Comparison of ENCODE assay signal across 9 cellular contexts in genomic region chr3:194640829-194641228, GRCh38. TPM values are rescaled to one million over a fixed set of nuclear protein-coding genes. Genes with fewer than 3 reads are reported as not detected.
DNase-seq lines count a peak whose midpoint lies in the region; ATAC-seq and TF ChIP-seq lines count a peak whose summit lies in the region.
"Had no signal": no experiment of that assay in that cellular context is flagged by ENCODE, and none has a peak within 500 bp of the region (broad histone marks: within the 10 kb centered on the region; RNA-seq: fewer than 3 reads in every experiment).

No MANE protein-coding gene starts in this region.

- no peaks in the 10 kb centered on the region for H3K27me3 Mint-ChIP-seq in type B pancreatic cell

- no peak overlapping the region for H3K4me3 Mint-ChIP-seq in type B pancreatic cell
- H3K4me3 Mint-ChIP-seq: nephron had no signal

- no peaks in the 10 kb centered on the region for H3K27me3 ChIP-seq in cardiac muscle cell
- H3K27me3 ChIP-seq in right cardiac atrium (ENCODE audit: control insufficient read depth, insufficient read depth) = no peaks in the 10 kb centered on the region
- H3K27me3 ChIP-seq in vagina = no peaks in the 10 kb centered on the region

- H3K36me3 ChIP-seq in cardiac muscle cell (peaks cover 8% of the 10 kb centered on the region), vagina (peaks cover 0 to 47% of the 10 kb centered on the region in 2 donors)

- TF ChIP-seq CTCF in cardiac muscle cell (IDR thresholded peaks at IDR 0.05; ENCODE audit: low read depth, low read length) (peak; percentile 48), type B pancreatic cell (conservative IDR thresholded peaks at IDR 0.05) (peak; percentile 67), vagina (IDR thresholded peaks at IDR 0.05) (no peak)

- no peak for ATAC-seq in Right ventricle myocardium superior (ENCODE audit: poor library complexity)
- ATAC-seq in right cardiac atrium = peak in 1 of 2 donors; percentile 19
- no peak for ATAC-seq in GM18519 (IDR thresholded peaks at IDR 0.05; ENCODE audit: low FRiP score, unreplicated experiment)

- peaks cover 6% of the 10 kb centered on the region for H3K4me1 Mint-ChIP-seq in type B pancreatic cell (ENCODE audit: unreplicated experiment)
- H3K4me1 Mint-ChIP-seq: nephron had no signal

- H3K4me1 ChIP-seq in cardiac muscle cell (ENCODE audit: low read depth) = peaks cover 4% of the 10 kb centered on the region
- H3K4me1 ChIP-seq in right cardiac atrium (ENCODE audit: control insufficient read depth, insufficient read depth, low read length) = peaks cover 4% of the 10 kb centered on the region
- no peaks in the 10 kb centered on the region for H3K4me1 ChIP-seq in vagina

- DNase-seq in cardiac muscle cell (ENCODE audit: low read depth in 1 of 2, low spot score in 1 of 2) (peak in 1 of 2 donors; percentile 59), Right ventricle myocardium superior (no peak), right cardiac atrium (no peak), type B pancreatic cell (ENCODE audit: extremely low spot score, unreplicated experiment) (no peak), vagina (ENCODE audit: extremely low spot score in 2 of 2) (no peak), midbrain (lab: John Stamatoyannopoulos, UW) (no peak)
- DNase-seq in activated CD8-positive, alpha-beta memory T cell treated with anti-CD3 and anti-CD28 coated beads for 24 hours = peak; percentile 61

- WGBS in right cardiac atrium = 81% methylated on average over 7 of the region's 7 CpGs

- intact Hi-C loops in Right ventricle myocardium superior (cut with DNase I) (no loop called here), right cardiac atrium (cut with DNase I) (no loop called here), vagina (cut with DNase I) (no loop called here)

- no peak overlapping the region for H3K27ac Mint-ChIP-seq in type B pancreatic cell
- H3K27ac Mint-ChIP-seq: nephron had no signal

- H3K9me3 Mint-ChIP-seq in type B pancreatic cell = no peaks in the 10 kb centered on the region
- H3K9me3 Mint-ChIP-seq: nephron had no signal

- H3K4me3 ChIP-seq in cardiac muscle cell = no peak overlapping the region
- H3K4me3 ChIP-seq in right cardiac atrium (ENCODE audit: low read length) = no peak overlapping the region
- H3K4me3 ChIP-seq in vagina = no peak overlapping the region

- no peak for TF ChIP-seq POLR2A in vagina (IDR thresholded peaks at IDR 0.05)

- H3K36me3 Mint-ChIP-seq in type B pancreatic cell = peaks cover 39% of the 10 kb centered on the region

- H3K9me3 ChIP-seq in cardiac muscle cell (ENCODE audit: low read depth) = no peaks in the 10 kb centered on the region
- H3K9me3 ChIP-seq in right cardiac atrium (ENCODE audit: control insufficient read depth, low read length) = no peaks in the 10 kb centered on the region
- no peaks in the 10 kb centered on the region for H3K9me3 ChIP-seq in vagina

- H3K27ac ChIP-seq in cardiac muscle cell = no peak overlapping the region
- H3K27ac ChIP-seq in right cardiac atrium (ENCODE audit: low read length) = peak overlapping the region; percentile 78
- H3K27ac ChIP-seq in vagina = no peak overlapping the region

RNA-seq across cellular contexts. Expression of gene TMEM44, which starts 7.6 kb away (rescaled TPM):
- total RNA-seq in cardiac muscle cell (14.1 and 16.2 TPM in 2 replicates), Right ventricle myocardium superior (3.6 TPM), right cardiac atrium (10 to 100 TPM in 1 of 4 donors, 1 to 10 TPM in 3; 5.1 to 11.3 (median 8.5) TPM), type B pancreatic cell (ENCODE audit: low replicate concordance) (7.9 and 22.8 TPM in 2 replicates), vagina (11.0 TPM)
- polyA plus RNA-seq in cardiac muscle cell (18.7 and 19.2 TPM in 2 replicates), right cardiac atrium (7.6 TPM)

RNA-seq across cellular contexts. Expression of gene LSG1, which starts 31.2 kb away (rescaled TPM):
- total RNA-seq in cardiac muscle cell (15.7 and 22.5 TPM in 2 replicates), Right ventricle myocardium superior (21.0 TPM), right cardiac atrium (10 to 100 TPM; 15.8 to 23.4 (median 18.9) TPM), type B pancreatic cell (ENCODE audit: low replicate concordance) (43.8 and 45.3 TPM in 2 replicates), vagina (40.3 TPM)
- polyA plus RNA-seq in cardiac muscle cell (20.3 and 31.5 TPM in 2 replicates), right cardiac atrium (12.1 TPM)

RNA-seq across cellular contexts. Expression of gene FAM43A, which starts 44.9 kb away (rescaled TPM):
- total RNA-seq in cardiac muscle cell (11.9 and 18.3 TPM in 2 replicates), Right ventricle myocardium superior (16.6 TPM), right cardiac atrium (1 to 10 TPM; 4.5 to 8.6 (median 6.5) TPM), type B pancreatic cell (ENCODE audit: low replicate concordance) (9.3 and 13.9 TPM in 2 replicates), vagina (20.4 TPM)
- polyA plus RNA-seq in cardiac muscle cell (4.9 and 13.7 TPM in 2 replicates), right cardiac atrium (8.8 TPM)

Comparison
In these comparisons a context has a peak if more than half of its experiments do, and no peak if none do; other contexts are left out.
1. CTCF ChIP-seq: peak in cardiac muscle cell (single experiment) and type B pancreatic cell (single experiment); none in vagina (0 of 3).